Comparison of ENCODE assay signal across 26 cellular contexts in the genomic region with DNA sequence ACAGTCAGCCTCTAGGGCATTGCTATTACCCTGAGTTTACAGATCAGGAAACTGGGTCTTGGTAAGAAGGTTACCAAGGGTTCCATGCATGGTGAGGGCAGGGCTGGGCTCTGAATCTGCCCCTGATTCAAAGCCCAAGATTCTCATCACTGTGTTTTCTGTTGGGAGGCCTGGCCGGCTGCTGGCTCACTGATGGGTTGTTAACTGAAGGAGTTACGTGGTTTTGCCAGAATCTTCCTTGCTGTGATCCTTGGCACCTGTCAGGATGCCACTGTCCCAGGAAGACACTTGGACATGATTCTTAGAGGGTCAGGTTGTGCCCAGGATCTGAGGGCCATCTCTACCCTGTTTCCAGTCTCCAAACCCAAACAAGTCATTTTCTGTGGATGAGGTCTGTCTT.
A peak's percentile ranks its signal among the peaks of the same experiment; 100 is the strongest.
DNase-seq lines count a peak whose midpoint lies in the region; ATAC-seq and TF ChIP-seq lines count a peak whose summit lies in the region.
"Had no signal": no experiment of that assay in that cellular context is flagged by ENCODE, and none has a peak within 500 bp of the region (broad histone marks: within the 10 kb centered on the region; RNA-seq: fewer than 3 reads in every experiment).

No MANE protein-coding gene starts in this region.

- peaks cover 4% of the 10 kb centered on the region; the same call in 1 of the 2 replicates for H3K9me3 ChIP-seq in Panc1 (ENCODE audit: control insufficient read depth, insufficient read depth, low read depth, low read length)
- H3K9me3 ChIP-seq in upper lobe of right lung: no peaks in the 10 kb centered on the region
- H3K9me3 ChIP-seq: neutrophil had no signal

- peak overlapping the region; percentile 74 for H3K27ac ChIP-seq in Panc1 (ENCODE audit: low read length)
- peak overlapping the region; percentile 92 to 94 for H3K27ac ChIP-seq in coronary artery
- peak overlapping the region; percentile 56 for H3K27ac ChIP-seq in upper lobe of right lung
- H3K27ac ChIP-seq: neutrophil, RWPE1, WERI-Rb-1 had no signal

- H3K4me3 Mint-ChIP-seq in nephron: no peak overlapping the region
- H3K4me3 Mint-ChIP-seq: activated naive CD8-positive, alpha-beta T cell treated with anti-CD3 and anti-CD28 coated beads, Interleukin-2, amount 50 U/mL, for 24 hours had no signal

- peak; percentile 28 for ATAC-seq in Panc1
- ATAC-seq in upper lobe of right lung: no peak
- no peak for ATAC-seq in GM19395 (IDR thresholded peaks at IDR 0.05; ENCODE audit: unreplicated experiment)
- ATAC-seq: activated naive CD8-positive, alpha-beta T cell treated with anti-CD3 and anti-CD28 coated beads, Interleukin-2, amount 50 U/mL, for 24 hours; GM12878; SK-N-SH treated with all-trans-retinoic acid at 6 μM for 48 hours; stimulated activated naive CD8-positive, alpha-beta T cell treated with anti-CD3 and anti-CD28 coated beads, Interleukin-15, Interleukin-2, amounts not matched to agents 100 U/mL and 50 U/mL, for 24 hours had no signal

- H3K4me3 ChIP-seq in Panc1 (ENCODE audit: low read depth in 2 of 2, low read length in 2 of 2) (no peak overlapping the region), coronary artery (no peak overlapping the region), upper lobe of right lung (no peak overlapping the region)
- H3K4me3 ChIP-seq: GM12878, mucosa of descending colon, spleen had no signal

- intact Hi-C loops in Panc1 (cut with micrococcal nuclease; ENCODE audit: unreplicated experiment) (no loop called here), upper lobe of right lung (cut with DNase I) (no loop called here)

- DNase-seq in Panc1 (ENCODE audit: low read depth, low spot score) (no peak), coronary artery (ENCODE audit: low spot score) (no peak), upper lobe of right lung (no peak), LoVo (ENCODE audit: low spot score) (no peak), occipital lobe (lab: John Stamatoyannopoulos, UW) (no peak)
- DNase-seq: activated CD4-positive, alpha-beta T cell treated with anti-CD3 and anti-CD28 coated beads, Interleukin-2, amount 50 U/mL, for 4 hours; activated effector memory CD4-positive, alpha-beta T cell treated with Interleukin-2 at 50 U/mL for 16 hours; activated naive CD8-positive, alpha-beta T cell treated with anti-CD3 and anti-CD28 coated beads, Interleukin-2, amount 50 U/mL, for 24 hours; dermis blood vessel endothelial cell; glutamatergic neuron; KG1; left colon; MV-4-11; NCI-H1694; NCI-H69; spleen; stimulated activated CD4-positive, alpha-beta T cell treated with anti-CD3 and anti-CD28 coated beads, Interleukin-4, amount 100 ng/mL, for 24 hours; stimulated activated naive CD8-positive, alpha-beta T cell treated with anti-CD3 and anti-CD28 coated beads, Interleukin-15, Interleukin-2, amounts not matched to agents 100 U/mL and 50 U/mL, for 24 hours; WERI-Rb-1 had no signal

- H3K27me3 Mint-ChIP-seq in nephron (ENCODE audit: low read depth): no peaks in the 10 kb centered on the region

- POLR2A ChIA-PET in Panc1 (lab: Charles Lee): no interaction called here

- H3K27me3 ChIP-seq in Panc1 (ENCODE audit: control insufficient read depth, insufficient read depth, low read length) (no peaks in the 10 kb centered on the region), upper lobe of right lung (no peaks in the 10 kb centered on the region)
- H3K27me3 ChIP-seq: neutrophil had no signal

- peaks cover 23% of the 10 kb centered on the region for H3K36me3 Mint-ChIP-seq in nephron (ENCODE audit: low read depth)

- CTCF ChIA-PET in Panc1 (lab: Charles Lee): interaction anchor here (0.6 kb wide), 1 partner anchor 85 kb away, joined by 3 read pairs; no protein-coding TSS in a partner anchor

- H3K36me3 ChIP-seq in Panc1 (ENCODE audit: control insufficient read depth, insufficient read depth, low read length): no peaks in the 10 kb centered on the region
- H3K36me3 ChIP-seq in upper lobe of right lung: no peaks in the 10 kb centered on the region
- H3K36me3 ChIP-seq: neutrophil, spleen, WERI-Rb-1 had no signal

- BruUV-seq in Panc1 (replicated peaks; lab: Mats Ljungman, UMichigan): no TSS peak

- peaks cover 38% of the 10 kb centered on the region for H3K9me3 Mint-ChIP-seq in nephron

- peak overlapping the region; percentile 65 to 92 (median 92) for H3K27ac Mint-ChIP-seq in nephron
- H3K27ac Mint-ChIP-seq: activated naive CD8-positive, alpha-beta T cell treated with anti-CD3 and anti-CD28 coated beads, Interleukin-2, amount 50 U/mL, for 24 hours had no signal

- peaks cover 31% of the 10 kb centered on the region for H3K4me1 Mint-ChIP-seq in nephron
- H3K4me1 Mint-ChIP-seq: activated naive CD8-positive, alpha-beta T cell treated with anti-CD3 and anti-CD28 coated beads, Interleukin-2, amount 50 U/mL, for 24 hours had no signal

- TF ChIP-seq CTCF in Panc1 (IDR thresholded peaks at IDR 0.05) (no peak), coronary artery (IDR thresholded peaks at IDR 0.05) (no peak), nephron (IDR thresholded peaks at IDR 0.05; ENCODE audit: unreplicated experiment in 3 of 3) (no peak), upper lobe of right lung (IDR thresholded peaks at IDR 0.05) (no peak)

- H3K4me1 ChIP-seq in Panc1 (ENCODE audit: control insufficient read depth, insufficient read depth, low read length) (peaks cover 16% of the 10 kb centered on the region), upper lobe of right lung (peaks cover 10% of the 10 kb centered on the region)
- H3K4me1 ChIP-seq: spleen had no signal

- in situ Hi-C loops in Panc1 (cut with HindIII; ENCODE audit: low pct_unique_long_range_greater_than_20kb, low sequenced_read_pairs): no loop called here
